In genomic region chr2:71454221-71455010, GRCh38 we compare ENCODE assay signal across 11 cellular contexts. TPM values are rescaled to one million over a fixed set of nuclear protein-coding genes. Genes with fewer than 3 reads are reported as not detected.
DNase-seq lines count a peak whose midpoint lies in the region; ATAC-seq and TF ChIP-seq lines count a peak whose summit lies in the region.
"Had no signal": no experiment of that assay in that cellular context is flagged by ENCODE, and none has a peak within 500 bp of the region (broad histone marks: within the 10 kb centered on the region; RNA-seq: fewer than 3 reads in every experiment).

No MANE protein-coding gene starts in this region.

- intact Hi-C loops in heart right ventricle (cut with DNase I), result no loop called here

- no peak overlapping the region for H2BK15ac ChIP-seq in neuronal stem cell (ENCODE audit: low read length)

- H3K4me2 ChIP-seq in BLaER1 treated with 17β-estradiol and CSF1 and Interleukin-3, amounts not matched to agents 10 nM and 100 nM, result peak overlapping the region; percentile 86 to 99 (median 97)
- peak overlapping the region; percentile 86 for H3K4me2 ChIP-seq in neuronal stem cell (ENCODE audit: insufficient read depth, low read length, poor library complexity, severe bottlenecking)

- peak overlapping the region; percentile 42 for H2BK5ac ChIP-seq in neuronal stem cell (ENCODE audit: low read length)

- H4K20me1 ChIP-seq in BLaER1 treated with 17β-estradiol and CSF1 and Interleukin-3, amounts not matched to agents 10 nM and 100 nM, result peaks cover 0 to 28% (median 0%) of the 10 kb centered on the region in 11 experiments; a peak in 5 of 22 replicates

- H4K8ac ChIP-seq in neuronal stem cell (ENCODE audit: low read depth, low read length), result no peak overlapping the region

- peak overlapping the region; percentile 34 for H3K23ac ChIP-seq in neuronal stem cell (ENCODE audit: low read depth, low read length, poor library complexity)

- ATAC-seq in heart right ventricle (peak; percentile 66 to 79 (median 74)), GM21526 (IDR thresholded peaks at IDR 0.05; ENCODE audit: low FRiP score, unreplicated experiment) (no peak), HG03521 (IDR thresholded peaks at IDR 0.05; ENCODE audit: unreplicated experiment) (no peak)

- no peaks in the 10 kb centered on the region for H3K9me3 ChIP-seq in BLaER1 treated with 17β-estradiol and CSF1 and Interleukin-3, amounts not matched to agents 10 nM and 100 nM (replicated peaks in 1 of 11)
- H3K9me3 ChIP-seq in Peyer's patch, result no peaks in the 10 kb centered on the region
- no peaks in the 10 kb centered on the region for H3K9me3 ChIP-seq in heart right ventricle
- no peaks in the 10 kb centered on the region for H3K9me3 ChIP-seq in neuronal stem cell (replicated peaks in 1 of 2; ENCODE audit: control insufficient read depth in 2 of 2, insufficient read depth in 1 of 2, low read depth in 1 of 2, low read length in 2 of 2)

- H3K4me1 ChIP-seq in BLaER1 treated with 17β-estradiol and CSF1 and Interleukin-3, amounts not matched to agents 10 nM and 100 nM, result peaks cover 72 to 95% (median 92%) of the 10 kb centered on the region in 10 experiments
- H3K4me1 ChIP-seq in Peyer's patch (peaks cover 0 to 40% (median 0%) of the 10 kb centered on the region in 4 donors), heart right ventricle (peaks cover 34 to 98% (median 82%) of the 10 kb centered on the region in 9 donors), neuronal stem cell (ENCODE audit: control insufficient read depth in 2 of 2, insufficient read depth in 1 of 2, low read depth in 1 of 2, low read length in 2 of 2) (peaks cover 20 to 26% of the 10 kb centered on the region in 2 donors)

- H4K91ac ChIP-seq in neuronal stem cell (ENCODE audit: low read depth, low read length, poor library complexity), result no peak overlapping the region

- DNase-seq in Peyer's patch (no peak), heart right ventricle (peak; percentile 67 to 73), neuronal stem cell (ENCODE audit: low spot score) (no peak), NCI-H526 treated with DMSO at 0.1 percent for 48 hours (lab: John Stamatoyannopoulos, UW) (no peak), NCI-H2081 (lab: John Stamatoyannopoulos, UW) (no peak)
- DNase-seq: activated B cell treated with CpG ODN at 0.5 μM for 24 hours, HCEC 1CT, NCI-H1417 treated with DMSO at 0.1 percent for 48 hours had no signal

- WGBS in heart right ventricle, 2 donors, result 19 to 27% methylated on average over 17 of the region's 17 CpGs
- WGBS in neuronal stem cell (ENCODE audit: extremely low coverage in 2 of 2, insufficient read length in 2 of 2, insufficient replicate concordance in 1 of 2), 2 donors, result no CpG with 5 or more reads among the region's 17 CpGs

- H3K27ac ChIP-seq in BLaER1 treated with 17β-estradiol and CSF1 and Interleukin-3, amounts not matched to agents 10 nM and 100 nM, result peak overlapping the region in 10 of 11 experiments; percentile 62 to 94 (median 86); a peak in 20 of 22 replicates
- H3K27ac ChIP-seq in Peyer's patch (peak overlapping the region in 2 of 4 donors; percentile 17 to 54), heart right ventricle (peak overlapping the region; percentile 75 to 94 (median 90)), neuronal stem cell (replicated peaks; ENCODE audit: low read length) (no peak overlapping the region)

- H3K14ac ChIP-seq in neuronal stem cell (ENCODE audit: low read length), result no peak overlapping the region

- no peak overlapping the region for H3K4ac ChIP-seq in neuronal stem cell (ENCODE audit: low read length)

- H2AFZ ChIP-seq in neuronal stem cell (ENCODE audit: low read length), result peak overlapping the region; percentile 84

- H3K27me3 ChIP-seq in BLaER1 treated with 17β-estradiol and CSF1 and Interleukin-3, amounts not matched to agents 10 nM and 100 nM, result peaks cover 0 to 19% (median 17%) of the 10 kb centered on the region in 11 experiments; a peak in 14 of 22 replicates
- H3K27me3 ChIP-seq in Peyer's patch, result no peaks in the 10 kb centered on the region
- peaks cover 0 to 20% (median 0%) of the 10 kb centered on the region in 7 donors for H3K27me3 ChIP-seq in heart right ventricle
- H3K27me3 ChIP-seq in neuronal stem cell (ENCODE audit: control insufficient read depth in 3 of 3, insufficient read depth in 3 of 3, low read depth in 1 of 3, low read length in 3 of 3), result peaks cover 0 to 44% (median 16%) of the 10 kb centered on the region in 3 experiments

- no peak overlapping the region for H3K18ac ChIP-seq in neuronal stem cell (ENCODE audit: low read length)

- no peak overlapping the region for H2BK120ac ChIP-seq in neuronal stem cell (ENCODE audit: low read depth, low read length)

- H3K4me3 ChIP-seq in BLaER1 treated with 17β-estradiol and CSF1 and Interleukin-3, amounts not matched to agents 10 nM and 100 nM, result peak overlapping the region; percentile 61 to 85 (median 71)
- H3K4me3 ChIP-seq in Peyer's patch (peak overlapping the region; percentile 29 to 54 (median 46)), heart right ventricle (peak overlapping the region; percentile 51 to 72 (median 64)), neuronal stem cell (ENCODE audit: low read length in 2 of 2) (no peak overlapping the region)

- no peak for TF ChIP-seq POLR2A in Peyer's patch (IDR thresholded peaks at IDR 0.05)

- peak overlapping the region; percentile 69 to 92 (median 85); a peak in 21 of 22 replicates for H3K9ac ChIP-seq in BLaER1 treated with 17β-estradiol and CSF1 and Interleukin-3, amounts not matched to agents 10 nM and 100 nM
- no peak overlapping the region for H3K9ac ChIP-seq in neuronal stem cell (ENCODE audit: low read depth, low read length, poor library complexity)

- no peak overlapping the region for H2BK12ac ChIP-seq in neuronal stem cell (ENCODE audit: low read length)

- peaks cover 0 to 20% (median 9%) of the 10 kb centered on the region in 11 experiments; a peak in 7 of 22 replicates for H3K36me3 ChIP-seq in BLaER1 treated with 17β-estradiol and CSF1 and Interleukin-3, amounts not matched to agents 10 nM and 100 nM
- H3K36me3 ChIP-seq in Peyer's patch (no peaks in the 10 kb centered on the region), heart right ventricle (peaks cover 0 to 2% (median 0%) of the 10 kb centered on the region in 9 donors), neuronal stem cell (replicated peaks in 1 of 2; ENCODE audit: control insufficient read depth in 2 of 2, insufficient read depth in 2 of 2, low read length in 2 of 2) (no peaks in the 10 kb centered on the region)

- H3K79me1 ChIP-seq in neuronal stem cell (ENCODE audit: low read depth, low read length), result no peaks in the 10 kb centered on the region

- TF ChIP-seq CTCF in Peyer's patch (IDR thresholded peaks at IDR 0.05), result no peak
- peak in 3 of 9 donors; percentile 15 to 27 (median 23) for TF ChIP-seq CTCF in heart right ventricle (IDR thresholded peaks at IDR 0.05)

- H2AK5ac ChIP-seq in neuronal stem cell (ENCODE audit: low read depth, low read length), result peak overlapping the region; percentile 46

RNA-seq across cellular contexts. Expression of gene DYSF, which starts 1.1 kb away (rescaled TPM):
- total RNA-seq in Peyer's patch (10 to 100 TPM in 1 of 4 donors, 1 to 10 TPM in 3; 2.8 to 14.9 (median 4.0) TPM), heart right ventricle (100 to 1,000 TPM in 1 of 10 donors, 10 to 100 TPM in 9; 48.3 to 100 (median 71.9) TPM)
- 10 to 100 TPM; 20.6 to 29.8 TPM for polyA plus RNA-seq in heart right ventricle
- 0.43 TPM for polyA plus RNA-seq in neuronal stem cell (2013, experiment 1 of 2)
- polyA plus RNA-seq in neuronal stem cell (2013, experiment 2 of 2), result 0.35 TPM

Comparison
In these comparisons a context has a peak if more than half of its experiments do, and no peak if none do; other contexts are left out.
1. H3K4me3 ChIP-seq: peak in BLaER1 treated with 17β-estradiol and CSF1 and Interleukin-3, amounts not matched to agents 10 nM and 100 nM (10 of 10), Peyer's patch (4 of 4) and heart right ventricle (10 of 10); none in neuronal stem cell (0 of 2).
2. DNase-seq: peak in heart right ventricle (2 of 2); none in Peyer's patch (0 of 3), neuronal stem cell (single experiment), NCI-H526 treated with DMSO at 0.1 percent for 48 hours (single experiment) and NCI-H2081 (0 of 2).
3. ATAC-seq: peak in heart right ventricle (8 of 8); none in GM21526 (single experiment) and HG03521 (single experiment).